In the genomic region with DNA sequence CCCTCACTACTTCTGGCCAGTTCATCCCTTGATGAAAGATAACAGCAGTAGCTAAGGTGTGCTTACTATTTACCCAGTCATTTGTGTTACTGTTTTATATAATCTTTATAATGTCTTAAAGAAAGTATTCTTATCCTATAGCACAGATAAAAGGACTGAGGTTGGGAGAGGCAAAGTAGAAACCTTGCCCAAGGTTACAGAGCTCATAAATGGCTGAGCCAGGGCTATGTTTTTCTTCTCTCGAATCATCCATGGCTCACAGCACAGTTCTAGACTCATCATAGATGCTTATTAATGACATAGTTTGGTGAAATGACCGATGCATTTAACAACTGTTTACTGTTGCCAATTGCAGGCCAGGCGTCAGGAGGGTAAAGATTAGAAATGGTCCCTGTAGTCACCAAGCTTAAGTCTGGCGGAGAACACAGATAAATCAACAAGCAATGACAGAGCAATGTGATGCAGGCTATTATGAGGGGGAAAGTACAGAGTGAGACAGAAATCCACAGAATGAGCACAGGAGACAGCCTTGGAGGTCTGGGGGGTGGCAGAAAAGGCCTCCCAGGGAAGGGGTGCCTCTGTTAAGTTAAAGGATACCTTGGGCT, we compare ENCODE assay signal across 16 cellular contexts.
"Had no signal": no experiment of that assay in that cellular context is flagged by ENCODE, and none has a peak within 500 bp of the region (broad histone marks: within the 10 kb centered on the region; RNA-seq: fewer than 3 reads in every experiment).

No MANE protein-coding gene starts in this region.

- H3K27ac ChIP-seq: body of pancreas, left lung, neural progenitor cell, ovary, thyroid gland, uterus had no signal

- H3K9me3 ChIP-seq: body of pancreas, left lung, ovary, thyroid gland, uterus had no signal

- ATAC-seq: body of pancreas; left lung; stimulated activated effector memory CD8-positive, alpha-beta T cell treated with anti-CD3 and anti-CD28 coated beads, Interleukin-12 subunit alpha, Interleukin-12 subunit beta, amount 100 ng/mL, for 72 hours had no signal

- H3K4me1 ChIP-seq: body of pancreas, left lung, neural progenitor cell, thyroid gland, uterus had no signal

- DNase-seq: activated CD4-positive, alpha-beta T cell treated with anti-CD3 and anti-CD28 coated beads, Interleukin-2, amount 10 ng/mL, durations not matched to agents 24 days and 14 days; activated naive CD4-positive, alpha-beta T cell treated with anti-CD3 and anti-CD28 coated beads, Interleukin-2, amount 10 ng/mL, durations not matched to agents 7 days and 5 days; body of pancreas; cerebellar nuclear complex; dermis blood vessel endothelial cell; endodermal cell; erythroblast; left lung; mesenchymal stem cell; ovary; T1000; thyroid gland; uterus had no signal

- H3K27me3 ChIP-seq: body of pancreas, left lung, neural progenitor cell, ovary, thyroid gland, uterus had no signal

- H3K36me3 ChIP-seq: left lung, neural progenitor cell, ovary, thyroid gland, uterus had no signal

- H3K9ac ChIP-seq: neural progenitor cell had no signal

- H3K4me3 ChIP-seq: body of pancreas, left lung, neural progenitor cell, ovary, skin epidermis, thyroid gland, uterus had no signal
